8 cellular contexts compared by ENCODE assay signal in genomic region chr21:44911384-44912157, GRCh38. TPM values are rescaled to one million over a fixed set of nuclear protein-coding genes. Genes with fewer than 3 reads are reported as not detected.
DNase-seq lines count a peak whose midpoint lies in the region; ATAC-seq and TF ChIP-seq lines count a peak whose summit lies in the region.

No MANE protein-coding gene starts in this region.

- no peak overlapping the region for H3K4me3 ChIP-seq in BJ (ENCODE audit: low read depth, low read length)
- no peak overlapping the region for H3K4me3 ChIP-seq in astrocyte of the cerebellum (ENCODE audit: low read depth, low read length)

- CTCF ChIA-PET in BJ (lab: Yijun Ruan, JAX), result interaction anchor here (1.0 kb wide), 1 partner anchor 13 kb away, joined by 3 read pairs; no protein-coding TSS in a partner anchor

- POLR2A ChIA-PET in BJ (lab: Charles Lee), result no interaction called here

- no peaks in the 10 kb centered on the region for H3K36me3 ChIP-seq in BJ (ENCODE audit: control insufficient read depth, insufficient read depth, low read length)

- peak; percentile 48 for ATAC-seq in HG03354 (IDR thresholded peaks at IDR 0.05; ENCODE audit: poor library complexity, severe bottlenecking, unreplicated experiment)
- ATAC-seq in SK-N-SH treated with all-trans-retinoic acid at 6 μM for 48 hours, result peak; percentile 81
- ATAC-seq in left lobe of liver, result peak; percentile 70
- peak; percentile 60 for ATAC-seq in stimulated activated naive CD8-positive, alpha-beta T cell treated with anti-CD3 and anti-CD28 coated beads, Interleukin-15, Interleukin-2, amounts not matched to agents 100 U/mL and 50 U/mL, for 24 hours
- no peak for ATAC-seq in GM21576 (IDR thresholded peaks at IDR 0.05; ENCODE audit: unreplicated experiment)

- DNase-seq in BJ (ENCODE audit: low read depth) (no peak), astrocyte of the cerebellum (ENCODE audit: low read depth) (no peak), left lobe of liver (ENCODE audit: low spot score) (peak; percentile 96), NCI-H748 treated with DMSO at 0.1 percent for 48 hours (lab: John Stamatoyannopoulos, UW) (no peak)
- DNase-seq in stimulated activated naive CD8-positive, alpha-beta T cell treated with anti-CD3 and anti-CD28 coated beads, Interleukin-15, Interleukin-2, amounts not matched to agents 100 U/mL and 50 U/mL, for 24 hours, result peak; percentile 65

- in situ Hi-C loops in astrocyte of the cerebellum (cut with HindIII; ENCODE audit: low sequenced_read_pairs), result no loop called here

- TF ChIP-seq CTCF in BJ (IDR thresholded peaks at IDR 0.05; ENCODE audit: insufficient read depth, low read depth, low read length), result 0 out of 2 replicates have a peak, but pooled peaks have one; percentile 11
- TF ChIP-seq CTCF in astrocyte of the cerebellum (IDR thresholded peaks at IDR 0.05; ENCODE audit: low read depth, low read length, missing control alignments), result peak; percentile 51

- H3K27me3 ChIP-seq in BJ (ENCODE audit: control insufficient read depth, insufficient read depth, low read length), result peaks cover 28% of the 10 kb centered on the region

TF ChIP-seq in SK-N-SH treated with all-trans-retinoic acid at 6 μM for 48 hours, 23 proteins besides CTCF, POLR2A, EP300 and RAD21:
- TF ChIP-seq CSDC2 (CRISPR knock-in tag; IDR thresholded peaks at IDR 0.05), result no peak

RNA-seq across cellular contexts. Expression of gene ITGB2, which starts 9.1 kb away (rescaled TPM):
- polyA plus RNA-seq in BJ (2011; rRNA removed), result not detected in 2 replicates
- not detected in 2 replicates for polyA minus RNA-seq in BJ (2011; rRNA and poly(A)+ RNA removed)
- 13.6 TPM for total RNA-seq in left lobe of liver

RNA-seq across cellular contexts. Expression of gene SLX9, which starts 28.3 kb away (rescaled TPM):
- polyA plus RNA-seq in BJ (2011; rRNA removed), result 12.1 and 12.4 TPM in 2 replicates
- 3.0 and 5.5 TPM in 2 replicates for polyA minus RNA-seq in BJ (2011; rRNA and poly(A)+ RNA removed)
- 19.1 TPM for total RNA-seq in left lobe of liver

RNA-seq across cellular contexts. Expression of gene PTTG1IP, which starts 38.1 kb away (rescaled TPM):
- 234 and 249 TPM in 2 replicates for polyA plus RNA-seq in BJ (2011; rRNA removed)
- polyA minus RNA-seq in BJ (2011; rRNA and poly(A)+ RNA removed), result 74.2 and 109 TPM in 2 replicates
- 73.9 TPM for total RNA-seq in left lobe of liver

Comparison
In these comparisons a context has a peak if more than half of its experiments do, and no peak if none do; other contexts are left out.
1. DNase-seq: peak in left lobe of liver (single experiment) and stimulated activated naive CD8-positive, alpha-beta T cell treated with anti-CD3 and anti-CD28 coated beads, Interleukin-15, Interleukin-2, amounts not matched to agents 100 U/mL and 50 U/mL, for 24 hours (single experiment); none in BJ (single experiment), astrocyte of the cerebellum (single experiment) and NCI-H748 treated with DMSO at 0.1 percent for 48 hours (single experiment).